20 cellular contexts compared by ENCODE assay signal in genomic region chr4:90727938-90728337, GRCh38.
DNase-seq lines count a peak whose midpoint lies in the region; ATAC-seq, FAIRE-seq and TF ChIP-seq lines count a peak whose summit lies in the region.
"Had no signal": no experiment of that assay in that cellular context is flagged by ENCODE, and none has a peak within 500 bp of the region (broad histone marks: within the 10 kb centered on the region; RNA-seq: fewer than 3 reads in every experiment).

No MANE protein-coding gene starts in this region.

- H2AFZ ChIP-seq in H1 (ENCODE audit: low read length), result no peak overlapping the region
- no peak overlapping the region for H2AFZ ChIP-seq in mesenchymal stem cell (ENCODE audit: low read depth, low read length)

- H3K4me1 ChIP-seq in H1 (replicated peaks in 1 of 4; ENCODE audit: control insufficient read depth in 3 of 4, insufficient read depth in 4 of 4, low read length in 3 of 4) (peaks cover 0 to 9% (median 3%) of the 10 kb centered on the region in 4 experiments; a peak in 3 of 7 replicates), mesenchymal stem cell (ENCODE audit: control insufficient read depth, insufficient read depth, low read depth, low read length) (peaks cover 2% of the 10 kb centered on the region)
- H3K4me1 ChIP-seq: heart right ventricle had no signal

- TF ChIP-seq POLR2A in H1 (IDR thresholded peaks at IDR 0.05; ENCODE audit: control extremely low read depth in 1 of 2, low read depth in 2 of 2, low read length in 2 of 2), result no peak

- H3K79me2 ChIP-seq in H1 (ENCODE audit: control insufficient read depth in 1 of 2, insufficient read depth in 2 of 2, low read length in 2 of 2), result no peaks in the 10 kb centered on the region

- POLR2A ChIA-PET in H1 (lab: Charles Lee; ENCODE audit: partially characterized antibody), result interaction anchor here (1.0 kb wide), 1 partner anchor 15 kb away, joined by 4 read pairs; no protein-coding TSS in a partner anchor

- H3K9me3 ChIP-seq in H1 (ENCODE audit: insufficient read depth in 2 of 2, low read depth in 1 of 2, low read length in 1 of 2), result no peaks in the 10 kb centered on the region
- no peaks in the 10 kb centered on the region for H3K9me3 ChIP-seq in mesenchymal stem cell (ENCODE audit: control insufficient read depth, low read length)
- H3K9me3 ChIP-seq: heart right ventricle, thoracic aorta had no signal

- CTCF ChIA-PET in H1 (lab: Charles Lee; ENCODE audit: partially characterized antibody), result no interaction called here

- H4K91ac ChIP-seq in H1 (replicated peaks; ENCODE audit: insufficient read length, low read length), result no peak overlapping the region
- no peak overlapping the region for H4K91ac ChIP-seq in mesenchymal stem cell (ENCODE audit: low read length)

- H3K4ac ChIP-seq in H1 (replicated peaks; ENCODE audit: insufficient read length, low read depth, low read length), result no peak overlapping the region
- H3K4ac ChIP-seq in mesenchymal stem cell (ENCODE audit: low read depth in 1 of 2, low read length in 2 of 2), result no peak overlapping the region

- peak overlapping the region; percentile 71 for H4K5ac ChIP-seq in H1 (ENCODE audit: insufficient read length, low read depth, low read length)

- H2BK15ac ChIP-seq in H1 (ENCODE audit: low read length) (no peak overlapping the region), mesenchymal stem cell (ENCODE audit: low read depth, poor library complexity, severe bottlenecking) (no peak overlapping the region)

- no peak for ATAC-seq in HG03095 (IDR thresholded peaks at IDR 0.05; ENCODE audit: unreplicated experiment)
- ATAC-seq: activated T-cell treated with anti-CD3 and anti-CD28 coated beads, Interleukin-2, amount 50 U/mL, for 4 hours; esophagus mucosa; heart right ventricle; natural killer cell treated with Interleukin-12 subunit alpha and Interleukin-12 subunit beta and Interleukin-15 and Interleukin-18, amount 100 ng/mL, for 72 hours had no signal

- no peak overlapping the region for H3K4me2 ChIP-seq in H1 (ENCODE audit: insufficient read depth in 1 of 2, low read depth in 2 of 2, low read length in 2 of 2)
- H3K4me2 ChIP-seq in mesenchymal stem cell (ENCODE audit: low read length, poor library complexity, severe bottlenecking), result no peak overlapping the region

- no peaks in the 10 kb centered on the region for H3K23me2 ChIP-seq in H1 (ENCODE audit: low read depth, low read length)

- H3K18ac ChIP-seq in H1 (ENCODE audit: extremely low read depth, low read length) (no peak overlapping the region), mesenchymal stem cell (ENCODE audit: low read depth in 1 of 2, low read length in 2 of 2) (peak overlapping the region in 1 of 2 experiments; percentile 34)

- H2BK5ac ChIP-seq in H1 (ENCODE audit: low read depth, low read length) (no peak overlapping the region), mesenchymal stem cell (ENCODE audit: low read depth, low read length, poor library complexity, severe bottlenecking) (no peak overlapping the region)

- H2BK120ac ChIP-seq in H1 (replicated peaks; ENCODE audit: low read depth, low read length) (no peak overlapping the region), mesenchymal stem cell (ENCODE audit: low read depth, low read length) (no peak overlapping the region)

- H3K14ac ChIP-seq in H1 (ENCODE audit: insufficient read length), result no peak overlapping the region
- H3K14ac ChIP-seq in mesenchymal stem cell (ENCODE audit: low read length in 2 of 2), result no peak overlapping the region

- no peak overlapping the region for H4K8ac ChIP-seq in H1 (ENCODE audit: extremely low read depth, insufficient read depth, low read length)
- peak overlapping the region; percentile 41 for H4K8ac ChIP-seq in mesenchymal stem cell (ENCODE audit: low read length)

- no peaks in the 10 kb centered on the region for H3K79me1 ChIP-seq in H1 (ENCODE audit: low read depth, low read length)
- H3K79me1 ChIP-seq in mesenchymal stem cell (replicated peaks; ENCODE audit: low read length, poor library complexity, severe bottlenecking), result no peaks in the 10 kb centered on the region

- H3K36me3 ChIP-seq in H1 (ENCODE audit: control insufficient read depth in 2 of 4, insufficient read depth in 4 of 4, low read length in 3 of 4) (no peaks in the 10 kb centered on the region), mesenchymal stem cell (ENCODE audit: control insufficient read depth in 1 of 2, insufficient read depth in 2 of 2, low read depth in 1 of 2, low read length in 2 of 2) (no peaks in the 10 kb centered on the region)
- H3K36me3 ChIP-seq: heart right ventricle, thoracic aorta had no signal

- no peak overlapping the region for H3K27ac ChIP-seq in H1 (ENCODE audit: low read depth, low read length)
- H3K27ac ChIP-seq in mesenchymal stem cell (ENCODE audit: low read length, poor library complexity, severe bottlenecking), result peak overlapping the region; percentile 33
- H3K27ac ChIP-seq: heart right ventricle, thoracic aorta had no signal

- H2AK5ac ChIP-seq in H1 (ENCODE audit: low read depth, low read length) (no peak overlapping the region), mesenchymal stem cell (ENCODE audit: low read length, severe bottlenecking) (no peak overlapping the region)

- H3K4me3 ChIP-seq in H1 (ENCODE audit: extremely low read depth in 1 of 4, insufficient read depth in 2 of 4, low read depth in 3 of 4, low read length in 4 of 4) (no peak overlapping the region), mesenchymal stem cell (ENCODE audit: insufficient read depth in 1 of 2, low read depth in 1 of 2, low read length in 2 of 2) (no peak overlapping the region)
- H3K4me3 ChIP-seq: heart right ventricle, thoracic aorta had no signal

- H2BK12ac ChIP-seq in H1 (ENCODE audit: low read depth, low read length), result no peak overlapping the region
- H2BK12ac ChIP-seq in mesenchymal stem cell (ENCODE audit: low read length in 2 of 2), result no peak overlapping the region

- H3K27me3 ChIP-seq in H1 (replicated peaks in 1 of 4; ENCODE audit: control insufficient read depth in 3 of 4, extremely low read depth in 1 of 4, insufficient read depth in 3 of 4, low read length in 3 of 4) (no peaks in the 10 kb centered on the region), mesenchymal stem cell (ENCODE audit: control insufficient read depth in 1 of 2, insufficient read depth in 1 of 2, low read length in 2 of 2) (no peaks in the 10 kb centered on the region)
- H3K27me3 ChIP-seq: heart right ventricle had no signal

- H4K20me1 ChIP-seq in H1 (replicated peaks in 1 of 2; ENCODE audit: control insufficient read depth in 1 of 2, insufficient read depth in 2 of 2, low read length in 2 of 2), result no peaks in the 10 kb centered on the region

- no peak overlapping the region for H2BK20ac ChIP-seq in H1 (ENCODE audit: low read length)

- TF ChIP-seq EP300 in H1 (IDR thresholded peaks at IDR 0.05; ENCODE audit: borderline replicate concordance in 1 of 2, low read depth in 2 of 2, low read length in 2 of 2), result peak in 1 of 2 experiments; percentile 81; a peak in 1 of 3 replicates

- H3K9ac ChIP-seq in H1 (replicated peaks in 1 of 4; ENCODE audit: extremely low read depth in 1 of 4, low read depth in 3 of 4, low read length in 3 of 4) (no peak overlapping the region), mesenchymal stem cell (ENCODE audit: low read length) (no peak overlapping the region)

- DNase-seq in Daoy (ENCODE audit: low read depth) (peak; percentile 7), LoVo (ENCODE audit: low spot score) (peak; percentile 61), H1 (ENCODE audit: low read depth in 1 of 2, low spot score in 2 of 2) (peak in 1 of 2 experiments; percentile 69), mesenchymal stem cell (no peak), COLO829 (ENCODE audit: low spot score) (no peak), NCI-H1436 (lab: John Stamatoyannopoulos, UW) (no peak)
- DNase-seq in activated CD4-positive, alpha-beta T cell treated with anti-CD3 and anti-CD28 coated beads for 1 hour, result no peak
- DNase-seq: activated CD4-positive, alpha-beta T cell treated with anti-CD3 and anti-CD28 coated beads, Interleukin-2, amount 10 ng/mL, durations not matched to agents 7 days and 5 days; activated T-cell treated with anti-CD3 and anti-CD28 coated beads, Interleukin-2, amount 50 U/mL, for 4 hours; cortex of kidney; heart right ventricle; NCI-H1092; NCI-H2227 treated with DMSO at 0.1 percent for 48 hours; retina; T1000 had no signal

- peak in 1 of 2 experiments; percentile 5; a peak in 1 of 4 replicates for TF ChIP-seq RAD21 in H1 (IDR thresholded peaks at IDR 0.05 in 1 of 2, conservative IDR thresholded peaks at IDR 0.05 in 1 of 2; ENCODE audit: low read depth in 2 of 2, low read length in 2 of 2)

- H3K56ac ChIP-seq in H1 (replicated peaks; ENCODE audit: insufficient read length, low read depth, low read length), result no peak overlapping the region

- H3K23ac ChIP-seq in H1 (ENCODE audit: insufficient read length), result no peak overlapping the region
- H3K23ac ChIP-seq in mesenchymal stem cell (ENCODE audit: low read length in 2 of 2), result no peak overlapping the region

- no peak for TF ChIP-seq CTCF in H1 (IDR thresholded peaks at IDR 0.05; ENCODE audit: control extremely low read depth in 1 of 3, insufficient read depth in 1 of 3, low read depth in 1 of 3, low read length in 3 of 3)

- FAIRE-seq in H1 (lab: Jason Lieb, UNC), result peak; percentile 99
- FAIRE-seq: GM19239 had no signal

TF ChIP-seq in H1, 55 proteins besides CTCF, POLR2A, EP300 and RAD21 (continues in another document):
- TF ChIP-seq CEBPB (IDR thresholded peaks at IDR 0.05; ENCODE audit: low read depth, low read length) (0 out of 2 replicates have a peak, but pooled peaks have one; percentile 1), BRCA1 (IDR thresholded peaks at IDR 0.05; ENCODE audit: low read depth, low read length) (no peak), USF2 (IDR thresholded peaks at IDR 0.05; ENCODE audit: low read length) (no peak), CHD1 (IDR thresholded peaks at IDR 0.05; ENCODE audit: low read depth, low read length) (no peak), TCF12 (IDR thresholded peaks at IDR 0.05; ENCODE audit: low read depth, low read length) (peak; percentile 85), SP2 (IDR thresholded peaks at IDR 0.05; ENCODE audit: low read length) (no peak), HDAC6 (IDR thresholded peaks at IDR 0.05; ENCODE audit: low read depth, low read length) (no peak), EGR1 (IDR thresholded peaks at IDR 0.05; ENCODE audit: borderline replicate concordance, low read depth, low read length) (no peak)
- TF ChIP-seq, protein P1, sequence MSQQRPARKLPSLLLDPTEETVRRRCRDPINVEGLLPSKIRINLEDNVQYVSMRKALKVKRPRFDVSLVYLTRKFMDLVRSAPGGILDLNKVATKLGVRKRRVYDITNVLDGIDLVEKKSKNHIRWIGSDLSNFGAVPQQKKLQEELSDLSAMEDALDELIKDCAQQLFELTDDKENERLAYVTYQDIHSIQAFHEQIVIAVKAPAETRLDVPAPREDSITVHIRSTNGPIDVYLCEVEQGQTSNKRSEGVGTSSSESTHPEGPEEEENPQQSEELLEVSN (IDR thresholded peaks at IDR 0.05), result no peak

Comparison
In these comparisons a context has a peak if more than half of its experiments do, and no peak if none do; other contexts are left out.
1. DNase-seq: peak in Daoy (single experiment) and LoVo (single experiment); none in mesenchymal stem cell (single experiment), COLO829 (single experiment), NCI-H1436 (single experiment) and activated CD4-positive, alpha-beta T cell treated with anti-CD3 and anti-CD28 coated beads for 1 hour (single experiment).